Comparison of ENCODE assay signal across 8 cellular contexts in genomic region chrX:68822641-68823410, GRCh38. TPM values are rescaled to one million over a fixed set of nuclear protein-coding genes. Genes with fewer than 3 reads are reported as not detected.
DNase-seq lines count a peak whose midpoint lies in the region; ATAC-seq and TF ChIP-seq lines count a peak whose summit lies in the region.

No MANE protein-coding gene starts in this region.

- H3K4me3 Mint-ChIP-seq in activated T-helper 2 cell treated with anti-CD3 and anti-CD28 coated beads, Interferon-gamma antibody, Interleukin-2, Interleukin-4, amounts not matched to agents 10 μg/mL and 5 μg/mL and 100 μg/mL, durations not matched to agents 14 hours and 24 hours and 36 hours (ENCODE audit: low read depth), result no peak overlapping the region

- 17 to 30% (median 24%) methylated on average over 14 of the region's 14 CpGs for WGBS in heart left ventricle, 4 donors

- H3K9me3 Mint-ChIP-seq in activated T-helper 2 cell treated with anti-CD3 and anti-CD28 coated beads, Interferon-gamma antibody, Interleukin-2, Interleukin-4, amounts not matched to agents 10 μg/mL and 5 μg/mL and 100 μg/mL, durations not matched to agents 14 hours and 24 hours and 36 hours, result no peaks in the 10 kb centered on the region

- no peaks in the 10 kb centered on the region for H3K9me2 ChIP-seq in Karpas-422 (replicated peaks; ENCODE audit: insufficient read depth, low read length)

- H3K4me2 ChIP-seq in Karpas-422 (ENCODE audit: low read depth, low read length, poor library complexity, severe bottlenecking), result no peak overlapping the region

- H3K27me3 ChIP-seq in Karpas-422 (ENCODE audit: low read length) (no peaks in the 10 kb centered on the region), heart left ventricle (peaks cover 0 to 25% (median 0%) of the 10 kb centered on the region in 9 donors), gastrocnemius medialis (no peaks in the 10 kb centered on the region)

- H3K4me1 ChIP-seq in Karpas-422 (ENCODE audit: low read length) (no peaks in the 10 kb centered on the region; the same call in 1 of the 2 replicates), heart left ventricle (peaks cover 0 to 5% (median 0%) of the 10 kb centered on the region in 12 donors), gastrocnemius medialis (no peaks in the 10 kb centered on the region)

- no peaks in the 10 kb centered on the region for H3K27me3 Mint-ChIP-seq in activated T-helper 2 cell treated with anti-CD3 and anti-CD28 coated beads, Interferon-gamma antibody, Interleukin-2, Interleukin-4, amounts not matched to agents 10 μg/mL and 5 μg/mL and 100 μg/mL, durations not matched to agents 14 hours and 24 hours and 36 hours (ENCODE audit: low read depth)

- DNase-seq in AG04449 (ENCODE audit: low read depth, low spot score) (no peak), GM12864 (ENCODE audit: low read depth) (no peak), Karpas-422 (peak; percentile 65), heart left ventricle (peak in 4 of 5 donors; percentile 40 to 62 (median 54)), gastrocnemius medialis (no peak), cerebellar nuclear complex (lab: John Stamatoyannopoulos, UW) (no peak)
- no peak for DNase-seq in activated T-helper 2 cell treated with anti-CD3 and anti-CD28 coated beads, Interferon-gamma antibody, Interleukin-2, Interleukin-4, amounts not matched to agents 10 μg/mL and 5 μg/mL and 100 μg/mL, durations not matched to agents 14 hours and 24 hours and 36 hours (ENCODE audit: low spot score)

- H4K20me1 ChIP-seq in Karpas-422 (ENCODE audit: insufficient read depth, low read depth, low read length), result no peaks in the 10 kb centered on the region

- in situ Hi-C loops in gastrocnemius medialis (cut with MboI; ENCODE audit: low sequenced_read_pairs in 4 of 4), result loop anchor here (5.0 to 25.0 kb wide), 6 partner anchors 311 to 464 kb away; no protein-coding TSS in a partner anchor

- ATAC-seq in heart left ventricle, result peak; percentile 49 to 90 (median 86)
- ATAC-seq in gastrocnemius medialis, result peak; percentile 49 to 76

- no peak overlapping the region for H3K27ac Mint-ChIP-seq in activated T-helper 2 cell treated with anti-CD3 and anti-CD28 coated beads, Interferon-gamma antibody, Interleukin-2, Interleukin-4, amounts not matched to agents 10 μg/mL and 5 μg/mL and 100 μg/mL, durations not matched to agents 14 hours and 24 hours and 36 hours

- no peaks in the 10 kb centered on the region for H3K36me3 Mint-ChIP-seq in activated T-helper 2 cell treated with anti-CD3 and anti-CD28 coated beads, Interferon-gamma antibody, Interleukin-2, Interleukin-4, amounts not matched to agents 10 μg/mL and 5 μg/mL and 100 μg/mL, durations not matched to agents 14 hours and 24 hours and 36 hours (ENCODE audit: low read depth)

- POLR2A ChIA-PET in AG04449 (lab: Yijun Ruan, JAX), result no interaction called here

- intact Hi-C loops in heart left ventricle (cut with DNase I), result loop anchor here in 8 of 10 donors (1.0 to 10.0 kb wide), 11 partner anchors 212 to 1274 kb away; partner anchors contain the start of gene PJA1 (in 2 of the 8)
- intact Hi-C loops in gastrocnemius medialis (cut with DNase I; ENCODE audit: low total_unique reads), result loop anchor here (1.0 to 10.0 kb wide), 2 partner anchors 463 to 562 kb away; no protein-coding TSS in a partner anchor
- intact Hi-C loops in activated T-helper 2 cell treated with anti-CD3 and anti-CD28 coated beads, Interferon-gamma antibody, Interleukin-2, Interleukin-4, amounts not matched to agents 10 μg/mL and 5 μg/mL and 100 μg/mL, durations not matched to agents 14 hours and 24 hours and 36 hours (cut with micrococcal nuclease), result no loop called here

- TF ChIP-seq POLR2A in heart left ventricle (IDR thresholded peaks at IDR 0.05) (no peak), gastrocnemius medialis (IDR thresholded peaks at IDR 0.05) (no peak)

- H3K9me3 ChIP-seq in Karpas-422 (ENCODE audit: low read length) (no peaks in the 10 kb centered on the region), heart left ventricle (no peaks in the 10 kb centered on the region), gastrocnemius medialis (no peaks in the 10 kb centered on the region)

- CTCF ChIA-PET in AG04449 (lab: Yijun Ruan, JAX), result interaction anchor here (0.7 to 13.5 kb wide), 15 partner anchors 15 to 1276 kb away, joined by 3 to 281 read pairs (median 3); no protein-coding TSS in a partner anchor

- no peaks in the 10 kb centered on the region for H3K79me2 ChIP-seq in Karpas-422 (ENCODE audit: low read length)

- no peak overlapping the region for H2AFZ ChIP-seq in Karpas-422 (ENCODE audit: low read length)

- peaks cover 7% of the 10 kb centered on the region for H3K4me1 Mint-ChIP-seq in activated T-helper 2 cell treated with anti-CD3 and anti-CD28 coated beads, Interferon-gamma antibody, Interleukin-2, Interleukin-4, amounts not matched to agents 10 μg/mL and 5 μg/mL and 100 μg/mL, durations not matched to agents 14 hours and 24 hours and 36 hours (ENCODE audit: low read depth)

- H3K9ac ChIP-seq in Karpas-422 (ENCODE audit: low read length), result no peak overlapping the region

- TF ChIP-seq CTCF in AG04449 (IDR thresholded peaks at IDR 0.05; ENCODE audit: insufficient read depth, low read length, missing control alignments) (peak; percentile 56), GM12864 (IDR thresholded peaks at IDR 0.05; ENCODE audit: low read depth, low read length, missing control alignments) (peak; percentile 50), WI38 (IDR thresholded peaks at IDR 0.05; ENCODE audit: low read depth, low read length) (peak; percentile 68), heart left ventricle (IDR thresholded peaks at IDR 0.05) (peak; percentile 34 to 70 (median 64)), gastrocnemius medialis (IDR thresholded peaks at IDR 0.05 in 4 of 5, conservative IDR thresholded peaks at IDR 0.05 in 1 of 5) (peak in 4 of 5 experiments; percentile 17 to 58 (median 46))

- H3K27ac ChIP-seq in Karpas-422 (ENCODE audit: low read length) (no peak overlapping the region), heart left ventricle (no peak overlapping the region), gastrocnemius medialis (no peak overlapping the region)

- H3K4me3 ChIP-seq in AG04449 (ENCODE audit: low read depth, low read length), result no peak overlapping the region
- no peak overlapping the region for H3K4me3 ChIP-seq in GM12864 (ENCODE audit: low read depth, low read length)
- no peak overlapping the region for H3K4me3 ChIP-seq in Karpas-422 (ENCODE audit: low read length)
- no peak overlapping the region for H3K4me3 ChIP-seq in WI38 (ENCODE audit: low read depth, low read length)
- H3K4me3 ChIP-seq in heart left ventricle, result no peak overlapping the region
- no peak overlapping the region for H3K4me3 ChIP-seq in gastrocnemius medialis

- H3K36me3 ChIP-seq in Karpas-422 (ENCODE audit: insufficient read depth, low read length), result no peaks in the 10 kb centered on the region
- H3K36me3 ChIP-seq in heart left ventricle, result no peaks in the 10 kb centered on the region
- H3K36me3 ChIP-seq in gastrocnemius medialis, result no peaks in the 10 kb centered on the region

RNA-seq across cellular contexts. Expression of gene EFNB1, which starts 6.0 kb away (rescaled TPM):
- total RNA-seq in Karpas-422 (2014; rRNA removed; shearing (Covaris generic); ENCODE audit: low replicate concordance), result 0.67 and 2.5 TPM in 2 replicates
- total RNA-seq in heart left ventricle, result 10 to 100 TPM; 15.9 to 78.8 (median 23.1) TPM
- polyA plus RNA-seq in heart left ventricle, result 10 to 100 TPM; 25.4 to 33.2 TPM
- 10 to 100 TPM in 3 of 4 donors, 1 to 10 TPM in 1; 8.8 to 15.7 (median 13.0) TPM for total RNA-seq in gastrocnemius medialis
- 7.4 and 7.6 TPM in 2 replicates for total RNA-seq in activated T-helper 2 cell treated with anti-CD3 and anti-CD28 coated beads, Interferon-gamma antibody, Interleukin-2, Interleukin-4, amounts not matched to agents 10 μg/mL and 5 μg/mL and 100 μg/mL, durations not matched to agents 14 hours and 24 hours and 36 hours

Comparison
In these comparisons a context has a peak if more than half of its experiments do, and no peak if none do; other contexts are left out.
1. DNase-seq: peak in Karpas-422 (single experiment) and heart left ventricle (4 of 5); none in AG04449 (single experiment), GM12864 (single experiment), gastrocnemius medialis (0 of 2), activated T-helper 2 cell treated with anti-CD3 and anti-CD28 coated beads, Interferon-gamma antibody, Interleukin-2, Interleukin-4, amounts not matched to agents 10 μg/mL and 5 μg/mL and 100 μg/mL, durations not matched to agents 14 hours and 24 hours and 36 hours (single experiment) and cerebellar nuclear complex (0 of 2).
2. Peak in every context shown above with its lines, with median percentiles within 50 percentile points of each other: CTCF ChIP-seq.